10 cellular contexts compared by ENCODE assay signal in genomic region chr7:64559206-64559605, GRCh38. TPM values are rescaled to one million over a fixed set of nuclear protein-coding genes. Genes with fewer than 3 reads are reported as not detected.
A peak's percentile ranks its signal among the peaks of the same experiment; 100 is the strongest.
DNase-seq lines count a peak whose midpoint lies in the region; ATAC-seq and TF ChIP-seq lines count a peak whose summit lies in the region.
"Had no signal": no experiment of that assay in that cellular context is flagged by ENCODE, and none has a peak within 500 bp of the region (broad histone marks: within the 10 kb centered on the region; RNA-seq: fewer than 3 reads in every experiment).

No MANE protein-coding gene starts in this region.

- H4K20me1 ChIP-seq in HCT116 (ENCODE audit: insufficient read depth): no peaks in the 10 kb centered on the region

- no peak overlapping the region for H2AFZ ChIP-seq in HCT116 (ENCODE audit: low read depth, low read length, poor library complexity, severe bottlenecking)

- CTCF ChIA-PET in HCT116 (lab: Charles Lee): no interaction called here

- intact Hi-C loops in HCT116 (cut with micrococcal nuclease): no loop called here

- no peak for TF ChIP-seq POLR2A in HCT116 (IDR thresholded peaks at IDR 0.05; ENCODE audit: borderline replicate concordance, extremely low read depth, insufficient read depth, insufficient read length)

- H3K9me2 ChIP-seq in HCT116 (ENCODE audit: insufficient read depth): no peaks in the 10 kb centered on the region

- peaks cover 0 to 4% of the 10 kb centered on the region in 2 experiments; a peak in 1 of 4 replicates for H3K36me3 ChIP-seq in HCT116 (ENCODE audit: control insufficient read depth in 1 of 2, insufficient read depth in 2 of 2, low read length in 2 of 2)
- no peaks in the 10 kb centered on the region for H3K36me3 ChIP-seq in right atrium auricular region

- no peak overlapping the region for H3K4me2 ChIP-seq in HCT116 (ENCODE audit: low read length)

- BruUV-seq in HCT116 (replicated peaks; lab: Mats Ljungman, UMichigan): no TSS peak

- H3K9me3 ChIP-seq in HCT116 (ENCODE audit: control insufficient read depth in 1 of 2, insufficient read depth in 1 of 2, low read depth in 1 of 2, low read length in 2 of 2): no peaks in the 10 kb centered on the region
- H3K9me3 ChIP-seq in right atrium auricular region: no peaks in the 10 kb centered on the region

- H3K27ac ChIP-seq in HCT116 (ENCODE audit: low read depth, low read length) (peak overlapping the region; percentile 32; the same call in 1 of the 2 replicates), angular gyrus (ENCODE audit: low read depth, low read length) (peak overlapping the region; percentile 49), right atrium auricular region (peak overlapping the region; percentile 78 to 85), substantia nigra (ENCODE audit: low read depth, low read length, poor library complexity, severe bottlenecking) (peak overlapping the region; percentile 71)

- H3K4me1 ChIP-seq in HCT116 (ENCODE audit: control insufficient read depth in 1 of 2, insufficient read depth in 2 of 2, low read length in 2 of 2) (peaks cover 0 to 5% of the 10 kb centered on the region in 2 experiments; a peak in 1 of 4 replicates), right atrium auricular region (peaks cover 0 to 41% of the 10 kb centered on the region in 2 donors)

- TF ChIP-seq CTCF in HCT116 (IDR thresholded peaks at IDR 0.05 in 2 of 3, conservative IDR thresholded peaks at IDR 0.05 in 1 of 3; ENCODE audit: borderline replicate concordance in 1 of 3, insufficient read depth in 1 of 3, low read depth in 2 of 3, low read length in 2 of 3) (no peak), right atrium auricular region (IDR thresholded peaks at IDR 0.05) (no peak)

- POLR2A ChIA-PET in HCT116 (lab: Charles Lee): no interaction called here

- peaks cover 78% of the 10 kb centered on the region for H3K79me2 ChIP-seq in HCT116 (ENCODE audit: insufficient read depth, low read length)

- DNase-seq in HCT116 (ENCODE audit: low read depth, low spot score) (no peak), right atrium auricular region (ENCODE audit: low spot score) (no peak), substantia nigra (lab: John Stamatoyannopoulos, UW) (peak in 27 of 49 donors; percentile 3 to 62 (median 20)), NOMO-1 treated with DMSO at 0.1 percent for 48 hours (lab: John Stamatoyannopoulos, UW; ENCODE audit: unreplicated experiment) (no peak), GDM1 (lab: John Stamatoyannopoulos, UW) (no peak)
- DNase-seq in activated CD8-positive, alpha-beta memory T cell treated with anti-CD3 and anti-CD28 coated beads for 24 hours: no peak
- DNase-seq: stimulated activated CD4-positive, alpha-beta T cell treated with anti-CD3 and anti-CD28 coated beads, Interleukin-4, amount 100 ng/mL, for 1 hour; T-helper 1 cell had no signal

- TF ChIP-seq RAD21 in HCT116 (IDR thresholded peaks at IDR 0.05; ENCODE audit: low read depth): no peak

- H3K4me3 ChIP-seq in HCT116 (replicated peaks in 1 of 2; ENCODE audit: low read depth in 1 of 2, low read length in 2 of 2): no peak overlapping the region
- peak overlapping the region in 1 of 2 donors; percentile 21 for H3K4me3 ChIP-seq in right atrium auricular region

- H3K9ac ChIP-seq in HCT116 (ENCODE audit: low read length): no peak overlapping the region

- RAD21 ChIA-PET in HCT116 (lab: Charles Lee; ENCODE audit: low non-redundant PET in 1 of 2, low total read pairs in 2 of 2, uncharacterized antibody in 2 of 2, unreplicated experiment in 2 of 2): no interaction called here

- H3K27me3 ChIP-seq in HCT116 (ENCODE audit: insufficient read depth, low read length) (no peaks in the 10 kb centered on the region), right atrium auricular region (no peaks in the 10 kb centered on the region)

- ATAC-seq in HCT116 (no peak), HG02981 (IDR thresholded peaks at IDR 0.05; ENCODE audit: unreplicated experiment) (no peak)

TF ChIP-seq in HCT116, 20 proteins besides CTCF, POLR2A, EP300 and RAD21:
- TF ChIP-seq TCF7L2 (IDR thresholded peaks at IDR 0.05; ENCODE audit: borderline replicate concordance, extremely low read depth, insufficient read depth, insufficient read length) (no peak), YY1 (IDR thresholded peaks at IDR 0.05; ENCODE audit: extremely low read depth, insufficient replicate concordance, low read depth, low read length) (no peak), JUND (IDR thresholded peaks at IDR 0.05) (no peak), EZH2 (IDR thresholded peaks at IDR 0.05) (no peak), ATF3 (IDR thresholded peaks at IDR 0.05) (no peak), CEBPB (IDR thresholded peaks at IDR 0.05; ENCODE audit: low read depth) (no peak), ELF1 (IDR thresholded peaks at IDR 0.05; ENCODE audit: borderline replicate concordance, low read depth) (no peak), MAX (IDR thresholded peaks at IDR 0.05) (no peak), EGR1 (IDR thresholded peaks at IDR 0.05; ENCODE audit: low read depth) (no peak), REST (IDR thresholded peaks at IDR 0.05; ENCODE audit: low read depth) (no peak), SIN3A (IDR thresholded peaks at IDR 0.05; ENCODE audit: low read depth) (no peak), ZBTB33 (IDR thresholded peaks at IDR 0.05; ENCODE audit: extremely low read depth, insufficient replicate concordance, low read length) (no peak), ZNF274 (IDR thresholded peaks at IDR 0.05; ENCODE audit: low read depth, low read length) (no peak), SP1 (IDR thresholded peaks at IDR 0.05; ENCODE audit: low read depth) (no peak), SRF (IDR thresholded peaks at IDR 0.05; ENCODE audit: low read depth) (no peak), CBX3 (IDR thresholded peaks at IDR 0.05; ENCODE audit: low read depth) (no peak), EZH2phosphoT487 (IDR thresholded peaks at IDR 0.05; ENCODE audit: borderline replicate concordance) (no peak), FOSL1 (IDR thresholded peaks at IDR 0.05; ENCODE audit: low read depth) (no peak), ZFX (IDR thresholded peaks at IDR 0.05) (no peak)

RNA-seq across cellular contexts. Expression of gene ZNF680, which starts 3.7 kb away (rescaled TPM):
- total RNA-seq in HCT116 (2021; ENCODE audit: unreplicated experiment): 11.2 TPM
- 1.2 and 2.9 TPM in 2 replicates for polyA plus RNA-seq in HCT116 (2012)
- 10 to 100 TPM in 1 of 2 donors, 1 to 10 TPM in 1; 9.6 to 21.5 TPM for total RNA-seq in right atrium auricular region

Comparison
In these comparisons a context has a peak if more than half of its experiments do, and no peak if none do; other contexts are left out.
1. DNase-seq: peak in substantia nigra (27 of 49); none in HCT116 (single experiment), right atrium auricular region (single experiment), NOMO-1 treated with DMSO at 0.1 percent for 48 hours (single experiment), GDM1 (single experiment) and activated CD8-positive, alpha-beta memory T cell treated with anti-CD3 and anti-CD28 coated beads for 24 hours (single experiment).
2. Peak in every context shown above with its lines, with median percentiles within 50 percentile points of each other: H3K27ac ChIP-seq.